In genomic region chr1:244322791-244323521, GRCh38 we compare ENCODE assay signal across 8 cellular contexts.
A peak's percentile ranks its signal among the peaks of the same experiment; 100 is the strongest.
DNase-seq lines count a peak whose midpoint lies in the region; ATAC-seq, FAIRE-seq and TF ChIP-seq lines count a peak whose summit lies in the region.

No MANE protein-coding gene starts in this region.

- ATAC-seq in CD4-positive, CD25-positive, alpha-beta regulatory T cell (ENCODE audit: low read depth in 2 of 2) = peak; percentile 50 to 60
- peak; percentile 61 for ATAC-seq in activated T-helper 17 cell treated with anti-CD3 and anti-CD28 coated beads, Interleukin-2, amount 50 U/mL, for 72 hours (replicated peaks)
- ATAC-seq in psoas muscle (peak; percentile 48 to 82 (median 54)), GM21528 (IDR thresholded peaks at IDR 0.05; ENCODE audit: low FRiP score, unreplicated experiment) (no peak)

- peaks cover 10% of the 10 kb centered on the region for H3K4me1 ChIP-seq in CD4-positive, CD25-positive, alpha-beta regulatory T cell (ENCODE audit: control insufficient read depth, insufficient read depth, low read length, poor library complexity, severe bottlenecking)
- H3K4me1 ChIP-seq in psoas muscle = no peaks in the 10 kb centered on the region

- WGBS in psoas muscle, 3 donors = 11 to 22% (median 12%) methylated on average over 6 of the region's 6 CpGs

- peak overlapping the region; percentile 40 to 90 (median 46) for H3K27ac Mint-ChIP-seq in CD4-positive, CD25-positive, alpha-beta regulatory T cell
- H3K27ac Mint-ChIP-seq in activated T-helper 17 cell treated with anti-CD3 and anti-CD28 coated beads, Interleukin-2, amount 50 U/mL, for 72 hours = peak overlapping the region; percentile 97

- H3K27ac ChIP-seq in CD4-positive, CD25-positive, alpha-beta regulatory T cell (ENCODE audit: insufficient read depth, low read length, poor library complexity, severe bottlenecking) = peak overlapping the region; percentile 35
- peak overlapping the region; percentile 57 for H3K27ac ChIP-seq in psoas muscle

- TF ChIP-seq EP300 in Ishikawa (IDR thresholded peaks at IDR 0.05; ENCODE audit: borderline replicate concordance) = no peak; the same call in 1 of the 2 replicates

- no peaks in the 10 kb centered on the region for H3K36me3 ChIP-seq in CD4-positive, CD25-positive, alpha-beta regulatory T cell (ENCODE audit: control insufficient read depth, insufficient read depth, low read length)
- H3K36me3 ChIP-seq in psoas muscle (ENCODE audit: insufficient read depth in 1 of 2, low read depth in 1 of 2) = no peaks in the 10 kb centered on the region

- peaks cover 1% of the 10 kb centered on the region for H3K27me3 ChIP-seq in CD4-positive, CD25-positive, alpha-beta regulatory T cell (ENCODE audit: control insufficient read depth, insufficient read depth, low read length)
- no peaks in the 10 kb centered on the region for H3K27me3 ChIP-seq in psoas muscle (ENCODE audit: insufficient read depth in 3 of 3, low read length in 2 of 3)

- H3K4me3 ChIP-seq in CD4-positive, CD25-positive, alpha-beta regulatory T cell (ENCODE audit: low read depth, low read length) = peak overlapping the region; percentile 37
- H3K4me3 ChIP-seq in psoas muscle = no peak overlapping the region

- no peaks in the 10 kb centered on the region for H3K9me3 ChIP-seq in CD4-positive, CD25-positive, alpha-beta regulatory T cell (ENCODE audit: control insufficient read depth in 2 of 2, low read length in 2 of 2)
- peaks cover 1% of the 10 kb centered on the region for H3K9me3 ChIP-seq in psoas muscle

- no peaks in the 10 kb centered on the region for H3K9me3 Mint-ChIP-seq in CD4-positive, CD25-positive, alpha-beta regulatory T cell
- H3K9me3 Mint-ChIP-seq in activated T-helper 17 cell treated with anti-CD3 and anti-CD28 coated beads, Interleukin-2, amount 50 U/mL, for 72 hours = no peaks in the 10 kb centered on the region

- intact Hi-C loops in psoas muscle (cut with DNase I) = no loop called here

- H3K36me3 Mint-ChIP-seq in CD4-positive, CD25-positive, alpha-beta regulatory T cell = no peaks in the 10 kb centered on the region
- H3K36me3 Mint-ChIP-seq in activated T-helper 17 cell treated with anti-CD3 and anti-CD28 coated beads, Interleukin-2, amount 50 U/mL, for 72 hours (ENCODE audit: low read depth) = no peaks in the 10 kb centered on the region

- no peaks in the 10 kb centered on the region for H3K27me3 Mint-ChIP-seq in CD4-positive, CD25-positive, alpha-beta regulatory T cell
- H3K27me3 Mint-ChIP-seq in activated T-helper 17 cell treated with anti-CD3 and anti-CD28 coated beads, Interleukin-2, amount 50 U/mL, for 72 hours = no peaks in the 10 kb centered on the region

- peak in 2 of 3 donors; percentile 18 to 72 for DNase-seq in CD4-positive, CD25-positive, alpha-beta regulatory T cell
- DNase-seq in frontal cortex (ENCODE audit: low spot score in 2 of 2) (peak; percentile 12 to 29), psoas muscle (no peak), NCI-H1694 treated with DMSO at 0.1 percent for 48 hours (lab: John Stamatoyannopoulos, UW) (no peak), GM10266 (ENCODE audit: extremely low spot score) (no peak)

- peak overlapping the region in 3 of 4 donors; percentile 0 to 86 (median 79) for H3K4me3 Mint-ChIP-seq in CD4-positive, CD25-positive, alpha-beta regulatory T cell
- H3K4me3 Mint-ChIP-seq in activated T-helper 17 cell treated with anti-CD3 and anti-CD28 coated beads, Interleukin-2, amount 50 U/mL, for 72 hours = peak overlapping the region; percentile 83

- no peak for FAIRE-seq in frontal cortex (lab: Jason Lieb, UNC)

- no peak; the same call in 1 of the 2 replicates for TF ChIP-seq RAD21 in Ishikawa (IDR thresholded peaks at IDR 0.05; ENCODE audit: low read depth)

- TF ChIP-seq CTCF in psoas muscle (IDR thresholded peaks at IDR 0.05) = no peak
- TF ChIP-seq CTCF in GM10266 (IDR thresholded peaks at IDR 0.05; ENCODE audit: control insufficient read depth, insufficient read depth, low read depth, missing control alignments) = no peak

- peaks cover 5 to 27% (median 21%) of the 10 kb centered on the region in 4 donors for H3K4me1 Mint-ChIP-seq in CD4-positive, CD25-positive, alpha-beta regulatory T cell
- peaks cover 25% of the 10 kb centered on the region for H3K4me1 Mint-ChIP-seq in activated T-helper 17 cell treated with anti-CD3 and anti-CD28 coated beads, Interleukin-2, amount 50 U/mL, for 72 hours

TF ChIP-seq in Ishikawa, 13 proteins besides CTCF, POLR2A, EP300 and RAD21:
- TF ChIP-seq FOXM1 (IDR thresholded peaks at IDR 0.05; ENCODE audit: borderline replicate concordance, low read depth) (peak; percentile 70; the same call in 1 of the 2 replicates), TEAD4 (IDR thresholded peaks at IDR 0.05) (no peak; the same call in 1 of the 2 replicates), ZBTB7A (IDR thresholded peaks at IDR 0.05; ENCODE audit: low read depth) (no peak), CREB1 (IDR thresholded peaks at IDR 0.05; ENCODE audit: low read depth) (no peak), TAF1 (IDR thresholded peaks at IDR 0.05; ENCODE audit: low read depth) (no peak), NFIC (IDR thresholded peaks at IDR 0.05) (no peak), MAX (IDR thresholded peaks at IDR 0.05) (peak; percentile 12; the same call in 1 of the 2 replicates), CEBPB (IDR thresholded peaks at IDR 0.05) (0 out of 2 replicates have a peak, but pooled peaks have one; percentile 42), TCF12 (IDR thresholded peaks at IDR 0.05; ENCODE audit: low read depth) (peak; percentile 63; the same call in 1 of the 2 replicates), USF1 (IDR thresholded peaks at IDR 0.05) (no peak), EGR1 (IDR thresholded peaks at IDR 0.05) (no peak), YY1 (IDR thresholded peaks at IDR 0.05; ENCODE audit: low read depth) (no peak)
- TF ChIP-seq, protein P1, sequence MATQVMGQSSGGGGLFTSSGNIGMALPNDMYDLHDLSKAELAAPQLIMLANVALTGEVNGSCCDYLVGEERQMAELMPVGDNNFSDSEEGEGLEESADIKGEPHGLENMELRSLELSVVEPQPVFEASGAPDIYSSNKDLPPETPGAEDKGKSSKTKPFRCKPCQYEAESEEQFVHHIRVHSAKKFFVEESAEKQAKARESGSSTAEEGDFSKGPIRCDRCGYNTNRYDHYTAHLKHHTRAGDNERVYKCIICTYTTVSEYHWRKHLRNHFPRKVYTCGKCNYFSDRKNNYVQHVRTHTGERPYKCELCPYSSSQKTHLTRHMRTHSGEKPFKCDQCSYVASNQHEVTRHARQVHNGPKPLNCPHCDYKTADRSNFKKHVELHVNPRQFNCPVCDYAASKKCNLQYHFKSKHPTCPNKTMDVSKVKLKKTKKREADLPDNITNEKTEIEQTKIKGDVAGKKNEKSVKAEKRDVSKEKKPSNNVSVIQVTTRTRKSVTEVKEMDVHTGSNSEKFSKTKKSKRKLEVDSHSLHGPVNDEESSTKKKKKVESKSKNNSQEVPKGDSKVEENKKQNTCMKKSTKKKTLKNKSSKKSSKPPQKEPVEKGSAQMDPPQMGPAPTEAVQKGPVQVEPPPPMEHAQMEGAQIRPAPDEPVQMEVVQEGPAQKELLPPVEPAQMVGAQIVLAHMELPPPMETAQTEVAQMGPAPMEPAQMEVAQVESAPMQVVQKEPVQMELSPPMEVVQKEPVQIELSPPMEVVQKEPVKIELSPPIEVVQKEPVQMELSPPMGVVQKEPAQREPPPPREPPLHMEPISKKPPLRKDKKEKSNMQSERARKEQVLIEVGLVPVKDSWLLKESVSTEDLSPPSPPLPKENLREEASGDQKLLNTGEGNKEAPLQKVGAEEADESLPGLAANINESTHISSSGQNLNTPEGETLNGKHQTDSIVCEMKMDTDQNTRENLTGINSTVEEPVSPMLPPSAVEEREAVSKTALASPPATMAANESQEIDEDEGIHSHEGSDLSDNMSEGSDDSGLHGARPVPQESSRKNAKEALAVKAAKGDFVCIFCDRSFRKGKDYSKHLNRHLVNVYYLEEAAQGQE (IDR thresholded peaks at IDR 0.05; ENCODE audit: low read depth) = no peak

Comparison
In these comparisons a context has a peak if more than half of its experiments do, and no peak if none do; other contexts are left out.
1. DNase-seq: peak in CD4-positive, CD25-positive, alpha-beta regulatory T cell (2 of 3) and frontal cortex (2 of 2); none in psoas muscle (0 of 2), NCI-H1694 treated with DMSO at 0.1 percent for 48 hours (single experiment) and GM10266 (single experiment).